ENCODE assay signal across 1 cellular context in genomic region chr11:96412761-96413381, GRCh38.
TF ChIP-seq lines count a peak whose summit lies in the region.

No MANE protein-coding gene starts in this region.

TF ChIP-seq in HepG2, 621 proteins besides CTCF, POLR2A, EP300 and RAD21 (continued from another document):
- TF ChIP-seq ZNF362 (CRISPR knock-in tag; IDR thresholded peaks at IDR 0.05; ENCODE audit: borderline replicate concordance) = peak; percentile 72
- TF ChIP-seq ZFP36L1 (CRISPR knock-in tag; IDR thresholded peaks at IDR 0.05) = no peak
- 0 out of 2 replicates have a peak, but pooled peaks have one; percentile 16 for TF ChIP-seq NR2C2 (CRISPR knock-in tag; IDR thresholded peaks at IDR 0.05; ENCODE audit: borderline replicate concordance)
- TF ChIP-seq ZBTB7A (CRISPR knock-in tag; IDR thresholded peaks at IDR 0.05) = no peak
- no peak for TF ChIP-seq REPIN1 (CRISPR knock-in tag; IDR thresholded peaks at IDR 0.05; ENCODE audit: borderline replicate concordance, low read depth)
- no peak for TF ChIP-seq RFX5 (IDR thresholded peaks at IDR 0.05; ENCODE audit: low read depth, low read length)
- TF ChIP-seq SPEN (CRISPR knock-in tag; IDR thresholded peaks at IDR 0.05; ENCODE audit: low read depth) = no peak
- TF ChIP-seq ZNF644 (CRISPR knock-in tag; IDR thresholded peaks at IDR 0.05; ENCODE audit: low read depth) = peak; percentile 26; the same call in 1 of the 2 replicates
- peak; percentile 40; the same call in 1 of the 2 replicates for TF ChIP-seq ZFY (CRISPR knock-in tag; IDR thresholded peaks at IDR 0.05)
- TF ChIP-seq ZNF501 (CRISPR knock-in tag; IDR thresholded peaks at IDR 0.05) = no peak
- TF ChIP-seq HNF4G (IDR thresholded peaks at IDR 0.05; ENCODE audit: borderline replicate concordance, low read depth, low read length) = peak; percentile 31; the same call in 1 of the 2 replicates
- TF ChIP-seq HNF4G (CRISPR knock-in tag; IDR thresholded peaks at IDR 0.05; ENCODE audit: borderline replicate concordance, low read depth) = no peak
- no peak for TF ChIP-seq ZFYVE20 (CRISPR knock-in tag; IDR thresholded peaks at IDR 0.05; ENCODE audit: borderline replicate concordance, low read depth)
- TF ChIP-seq ZNF292 (CRISPR knock-in tag; IDR thresholded peaks at IDR 0.05; ENCODE audit: borderline replicate concordance, low read depth) = peak; percentile 14; the same call in 1 of the 2 replicates
- TF ChIP-seq HIC2 (CRISPR knock-in tag; IDR thresholded peaks at IDR 0.05; ENCODE audit: low read depth) = peak; percentile 72; the same call in 1 of the 2 replicates
- no peak for TF ChIP-seq HOXA3 (CRISPR knock-in tag; IDR thresholded peaks at IDR 0.05)
- no peak for TF ChIP-seq MAFG (CRISPR knock-in tag; IDR thresholded peaks at IDR 0.05)
- TF ChIP-seq PAWR (CRISPR knock-in tag; IDR thresholded peaks at IDR 0.05; ENCODE audit: borderline replicate concordance) = no peak
- no peak for TF ChIP-seq LBX2 (CRISPR knock-in tag; IDR thresholded peaks at IDR 0.05; ENCODE audit: borderline replicate concordance)
- TF ChIP-seq, protein P1, sequence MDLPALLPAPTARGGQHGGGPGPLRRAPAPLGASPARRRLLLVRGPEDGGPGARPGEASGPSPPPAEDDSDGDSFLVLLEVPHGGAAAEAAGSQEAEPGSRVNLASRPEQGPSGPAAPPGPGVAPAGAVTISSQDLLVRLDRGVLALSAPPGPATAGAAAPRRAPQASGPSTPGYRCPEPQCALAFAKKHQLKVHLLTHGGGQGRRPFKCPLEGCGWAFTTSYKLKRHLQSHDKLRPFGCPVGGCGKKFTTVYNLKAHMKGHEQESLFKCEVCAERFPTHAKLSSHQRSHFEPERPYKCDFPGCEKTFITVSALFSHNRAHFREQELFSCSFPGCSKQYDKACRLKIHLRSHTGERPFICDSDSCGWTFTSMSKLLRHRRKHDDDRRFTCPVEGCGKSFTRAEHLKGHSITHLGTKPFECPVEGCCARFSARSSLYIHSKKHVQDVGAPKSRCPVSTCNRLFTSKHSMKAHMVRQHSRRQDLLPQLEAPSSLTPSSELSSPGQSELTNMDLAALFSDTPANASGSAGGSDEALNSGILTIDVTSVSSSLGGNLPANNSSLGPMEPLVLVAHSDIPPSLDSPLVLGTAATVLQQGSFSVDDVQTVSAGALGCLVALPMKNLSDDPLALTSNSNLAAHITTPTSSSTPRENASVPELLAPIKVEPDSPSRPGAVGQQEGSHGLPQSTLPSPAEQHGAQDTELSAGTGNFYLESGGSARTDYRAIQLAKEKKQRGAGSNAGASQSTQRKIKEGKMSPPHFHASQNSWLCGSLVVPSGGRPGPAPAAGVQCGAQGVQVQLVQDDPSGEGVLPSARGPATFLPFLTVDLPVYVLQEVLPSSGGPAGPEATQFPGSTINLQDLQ (CRISPR knock-in tag; IDR thresholded peaks at IDR 0.05) = no peak
- TF ChIP-seq ZNF83 (CRISPR knock-in tag; IDR thresholded peaks at IDR 0.05; ENCODE audit: borderline replicate concordance) = no peak
- no peak for TF ChIP-seq ZNF468 (CRISPR knock-in tag; IDR thresholded peaks at IDR 0.05)
- peak; percentile 27; the same call in 1 of the 2 replicates for TF ChIP-seq ZMYM4 (CRISPR knock-in tag; IDR thresholded peaks at IDR 0.05)
- 0 out of 2 replicates have a peak, but pooled peaks have one; percentile 33 for TF ChIP-seq ZNF543 (CRISPR knock-in tag; IDR thresholded peaks at IDR 0.05)
- TF ChIP-seq HDAC6 (IDR thresholded peaks at IDR 0.05; ENCODE audit: low read depth, low read length) = no peak
- peak; percentile 33 for TF ChIP-seq TEAD3 (CRISPR knock-in tag; optimal IDR thresholded peaks at IDR 0.05; ENCODE audit: borderline replicate concordance)
- TF ChIP-seq SMARCC2 (IDR thresholded peaks at IDR 0.05) = no peak
